11 cellular contexts compared by ENCODE assay signal in genomic region chr15:41584636-41585139, GRCh38. TPM values are rescaled to one million over a fixed set of nuclear protein-coding genes. Genes with fewer than 3 reads are reported as not detected.
A peak's percentile ranks its signal among the peaks of the same experiment; 100 is the strongest.
DNase-seq lines count a peak whose midpoint lies in the region; ATAC-seq and TF ChIP-seq lines count a peak whose summit lies in the region.
"Had no signal": no experiment of that assay in that cellular context is flagged by ENCODE, and none has a peak within 500 bp of the region (broad histone marks: within the 10 kb centered on the region; RNA-seq: fewer than 3 reads in every experiment).

No MANE protein-coding gene starts in this region.

- H3K27ac Mint-ChIP-seq in GM23338 = no peak overlapping the region
- H3K27ac Mint-ChIP-seq in activated T-helper 1 cell treated with anti-CD3 and anti-CD28 coated beads, Interleukin-12 subunit alpha, Interleukin-12 subunit beta, Interleukin-2, Interleukin-4 antibody, amounts not matched to agents 30 ng/mL and 10 ng/mL and 1 ng/mL, durations not matched to agents 14 hours and 24 hours and 36 hours = no peak overlapping the region

- no peak for TF ChIP-seq POLR2A in sigmoid colon (IDR thresholded peaks at IDR 0.05)

- H3F3A ChIP-seq in GM23338 (replicated peaks; ENCODE audit: low read depth) = peaks cover 6% of the 10 kb centered on the region; the same call in 1 of the 2 replicates

- peaks cover 13% of the 10 kb centered on the region for H3K27me3 Mint-ChIP-seq in GM23338 (ENCODE audit: insufficient read depth, low read depth, poor library complexity)
- peaks cover 63% of the 10 kb centered on the region for H3K27me3 Mint-ChIP-seq in activated T-helper 1 cell treated with anti-CD3 and anti-CD28 coated beads, Interleukin-12 subunit alpha, Interleukin-12 subunit beta, Interleukin-2, Interleukin-4 antibody, amounts not matched to agents 30 ng/mL and 10 ng/mL and 1 ng/mL, durations not matched to agents 14 hours and 24 hours and 36 hours (ENCODE audit: insufficient read depth)

- H3K36me3 Mint-ChIP-seq in GM23338 (ENCODE audit: low read depth) = no peaks in the 10 kb centered on the region; the same call in 2 of the 3 replicates
- H3K36me3 Mint-ChIP-seq in activated T-helper 1 cell treated with anti-CD3 and anti-CD28 coated beads, Interleukin-12 subunit alpha, Interleukin-12 subunit beta, Interleukin-2, Interleukin-4 antibody, amounts not matched to agents 30 ng/mL and 10 ng/mL and 1 ng/mL, durations not matched to agents 14 hours and 24 hours and 36 hours (ENCODE audit: low read depth) = peaks cover 3% of the 10 kb centered on the region

- TF ChIP-seq CTCF in GM23338 (conservative IDR thresholded peaks at IDR 0.05; ENCODE audit: low read depth in 2 of 2) (no peak), sigmoid colon (IDR thresholded peaks at IDR 0.05) (no peak)

- H3K4me3 ChIP-seq in GM23338 (peak overlapping the region; percentile 61), sigmoid colon (peak overlapping the region in 3 of 4 donors; percentile 50 to 60 (median 56))

- H3K27ac ChIP-seq in GM23338 (ENCODE audit: low read depth) (no peak overlapping the region), sigmoid colon (peak overlapping the region; percentile 38 to 76 (median 72))

- ATAC-seq in GM23338 (no peak), left ventricle myocardium superior (peak; percentile 6)

- no peak for TF ChIP-seq EP300 in sigmoid colon (IDR thresholded peaks at IDR 0.05)

- H3K9me3 ChIP-seq in sigmoid colon = no peaks in the 10 kb centered on the region

- H2AFZ ChIP-seq in GM23338 = peak overlapping the region; percentile 86

- H3K27me3 ChIP-seq in GM23338 (ENCODE audit: insufficient read depth) (peaks cover 10% of the 10 kb centered on the region; the same call in 1 of the 2 replicates), sigmoid colon (no peaks in the 10 kb centered on the region)

- H3K9me2 ChIP-seq in GM23338 (ENCODE audit: insufficient read depth) = peaks cover 7% of the 10 kb centered on the region

- H3K9me3 Mint-ChIP-seq in GM23338 = no peaks in the 10 kb centered on the region
- H3K9me3 Mint-ChIP-seq in activated T-helper 1 cell treated with anti-CD3 and anti-CD28 coated beads, Interleukin-12 subunit alpha, Interleukin-12 subunit beta, Interleukin-2, Interleukin-4 antibody, amounts not matched to agents 30 ng/mL and 10 ng/mL and 1 ng/mL, durations not matched to agents 14 hours and 24 hours and 36 hours = no peaks in the 10 kb centered on the region

- peaks cover 15% of the 10 kb centered on the region for H3K4me1 Mint-ChIP-seq in GM23338
- H3K4me1 Mint-ChIP-seq in activated T-helper 1 cell treated with anti-CD3 and anti-CD28 coated beads, Interleukin-12 subunit alpha, Interleukin-12 subunit beta, Interleukin-2, Interleukin-4 antibody, amounts not matched to agents 30 ng/mL and 10 ng/mL and 1 ng/mL, durations not matched to agents 14 hours and 24 hours and 36 hours (ENCODE audit: low read depth) = peaks cover 6% of the 10 kb centered on the region

- H3K4me3 Mint-ChIP-seq in GM23338 = peak overlapping the region; percentile 70
- peak overlapping the region; percentile 61 for H3K4me3 Mint-ChIP-seq in activated T-helper 1 cell treated with anti-CD3 and anti-CD28 coated beads, Interleukin-12 subunit alpha, Interleukin-12 subunit beta, Interleukin-2, Interleukin-4 antibody, amounts not matched to agents 30 ng/mL and 10 ng/mL and 1 ng/mL, durations not matched to agents 14 hours and 24 hours and 36 hours

- no peaks in the 10 kb centered on the region for H3K36me3 ChIP-seq in GM23338 (ENCODE audit: insufficient read depth)
- no peaks in the 10 kb centered on the region for H3K36me3 ChIP-seq in sigmoid colon

- no peaks in the 10 kb centered on the region for H3K79me2 ChIP-seq in GM23338 (replicated peaks; ENCODE audit: insufficient read depth)

- intact Hi-C loops in activated T-helper 1 cell treated with anti-CD3 and anti-CD28 coated beads, Interleukin-12 subunit alpha, Interleukin-12 subunit beta, Interleukin-2, Interleukin-4 antibody, amounts not matched to agents 30 ng/mL and 10 ng/mL and 1 ng/mL, durations not matched to agents 14 hours and 24 hours and 36 hours (cut with micrococcal nuclease) = loop anchor here (2.0 kb wide), 1 partner anchor 118 kb away; no protein-coding TSS in a partner anchor
- intact Hi-C loops in left ventricle myocardium superior (cut with micrococcal nuclease) = no loop called here
- intact Hi-C loops in sigmoid colon (cut with DNase I) = loop anchor here (2.0 kb wide), 1 partner anchor 26 kb away; the partner anchor contains the start of gene TYRO3

- 92 to 95% methylated on average over 7 of the region's 7 CpGs for whole genome bisulfite sequencing in sigmoid colon, 2 donors

- H3K4me2 ChIP-seq in GM23338 = peak overlapping the region; percentile 79

- DNase-seq in GM23338 (ENCODE audit: low spot score) = peak; percentile 59
- no peak for DNase-seq in activated T-helper 1 cell treated with anti-CD3 and anti-CD28 coated beads, Interleukin-12 subunit alpha, Interleukin-12 subunit beta, Interleukin-2, Interleukin-4 antibody, amounts not matched to agents 30 ng/mL and 10 ng/mL and 1 ng/mL, durations not matched to agents 14 hours and 24 hours and 36 hours (ENCODE audit: low spot score)
- DNase-seq in left ventricle myocardium superior = no peak
- DNase-seq in sigmoid colon = no peak
- no peak for DNase-seq in cerebellar cortex (ENCODE audit: low spot score)
- DNase-seq in NCI-H345 (lab: John Stamatoyannopoulos, UW) = no peak
- DNase-seq in NCI-H524 treated with DMSO at 0.1 percent for 48 hours (lab: John Stamatoyannopoulos, UW) = no peak
- DNase-seq in NCI-H1694 treated with DMSO at 0.1 percent for 48 hours (lab: John Stamatoyannopoulos, UW) = no peak
- DNase-seq: activated CD4-positive, alpha-beta T cell treated with anti-CD3 and anti-CD28 coated beads for 4 hours; foreskin melanocyte; NCI-H2081 treated with DMSO at 0.1 percent for 48 hours had no signal

- H3K4me1 ChIP-seq in GM23338 (ENCODE audit: insufficient read depth) (peaks cover 5% of the 10 kb centered on the region; the same call in 1 of the 2 replicates), sigmoid colon (peaks cover 0 to 9% (median 6%) of the 10 kb centered on the region in 4 donors)

- no peaks in the 10 kb centered on the region for H4K20me1 ChIP-seq in GM23338 (replicated peaks; ENCODE audit: insufficient read depth)

TF ChIP-seq in GM23338, 12 proteins besides CTCF, POLR2A, EP300 and RAD21 (continues in another document):
- TF ChIP-seq JUNB (IDR thresholded peaks at IDR 0.05; ENCODE audit: unreplicated experiment) = no peak
- TF ChIP-seq REST (IDR thresholded peaks at IDR 0.05; ENCODE audit: unreplicated experiment) = no peak

RNA-seq across cellular contexts. Expression of gene TYRO3, which starts 25.7 kb away (rescaled TPM):
- total RNA-seq in GM23338 (2014; rRNA removed; shearing (Covaris generic)) = 56.4 and 61.0 TPM in 2 replicates
- polyA plus RNA-seq in GM23338 (2016; fragmentation: Nextera tagmentation; extraction: Ambion mirVana) = 32.1 and 32.6 TPM in 2 replicates
- 2.6 and 3.0 TPM in 2 replicates for total RNA-seq in activated T-helper 1 cell treated with anti-CD3 and anti-CD28 coated beads, Interleukin-12 subunit alpha, Interleukin-12 subunit beta, Interleukin-2, Interleukin-4 antibody, amounts not matched to agents 30 ng/mL and 10 ng/mL and 1 ng/mL, durations not matched to agents 14 hours and 24 hours and 36 hours
- total RNA-seq in left ventricle myocardium superior = 5.0 TPM
- total RNA-seq in sigmoid colon = 1 to 10 TPM; 3.9 to 6.6 (median 4.3) TPM
- 1 to 10 TPM; 1.4 to 4.4 (median 1.8) TPM for polyA plus RNA-seq in sigmoid colon

RNA-seq across cellular contexts. Expression of gene RPAP1, which starts 40.6 kb away (rescaled TPM):
- total RNA-seq in GM23338 (2014; rRNA removed; shearing (Covaris generic)) = 47.1 and 69.0 TPM in 2 replicates
- 40.1 and 42.3 TPM in 2 replicates for polyA plus RNA-seq in GM23338 (2016; fragmentation: Nextera tagmentation; extraction: Ambion mirVana)
- total RNA-seq in activated T-helper 1 cell treated with anti-CD3 and anti-CD28 coated beads, Interleukin-12 subunit alpha, Interleukin-12 subunit beta, Interleukin-2, Interleukin-4 antibody, amounts not matched to agents 30 ng/mL and 10 ng/mL and 1 ng/mL, durations not matched to agents 14 hours and 24 hours and 36 hours = 52.4 and 58.1 TPM in 2 replicates
- 25.4 TPM for total RNA-seq in left ventricle myocardium superior
- total RNA-seq in sigmoid colon = 10 to 100 TPM; 13.8 to 22.2 (median 15.4) TPM
- polyA plus RNA-seq in sigmoid colon = 10 to 100 TPM in 1 of 3 donors, 1 to 10 TPM in 2; 4.2 to 18.8 (median 4.2) TPM
